ENCODE assay signal across 1 cellular context in genomic region chr20:64057628-64058498, GRCh38.
A peak's percentile ranks its signal among the peaks of the same experiment; 100 is the strongest.
TF ChIP-seq lines count a peak whose summit lies in the region.

No MANE protein-coding gene starts in this region.

TF ChIP-seq in HepG2, 621 proteins besides CTCF, POLR2A, EP300 and RAD21 (continued from another document and continues in another):
- TF ChIP-seq ATF2 (CRISPR knock-in tag; IDR thresholded peaks at IDR 0.05) (peak; percentile 54), RBM22 (optimal IDR thresholded peaks at IDR 0.05; ENCODE audit: low read length) (peak; percentile 12), DZIP1 (CRISPR knock-in tag; IDR thresholded peaks at IDR 0.05) (peak; percentile 73; the same call in 1 of the 2 replicates), ARNTL (CRISPR knock-in tag; IDR thresholded peaks at IDR 0.05) (peak; percentile 59), ZNF337 (CRISPR knock-in tag; IDR thresholded peaks at IDR 0.05; ENCODE audit: borderline replicate concordance, low read depth) (no peak), SRSF9 (IDR thresholded peaks at IDR 0.05; ENCODE audit: borderline replicate concordance, insufficient read depth, low read depth, low read length, poor library complexity, severe bottlenecking) (no peak), SPEN (CRISPR knock-in tag; IDR thresholded peaks at IDR 0.05; ENCODE audit: low read depth) (peak; percentile 79), ZBTB42 (CRISPR knock-in tag; IDR thresholded peaks at IDR 0.05) (0 out of 2 replicates have a peak, but pooled peaks have one; percentile 4), IKZF5 (CRISPR knock-in tag; IDR thresholded peaks at IDR 0.05) (peak; percentile 68; the same call in 1 of the 2 replicates), HDAC2 (CRISPR knock-in tag; IDR thresholded peaks at IDR 0.05) (peak; percentile 43; the same call in 1 of the 2 replicates), POGK (CRISPR knock-in tag; conservative IDR thresholded peaks at IDR 0.05) (0 out of 2 replicates have a peak, but pooled peaks have one; percentile 41), PCBP1 (IDR thresholded peaks at IDR 0.05; ENCODE audit: borderline replicate concordance, low read depth, low read length) (peak; percentile 86; the same call in 1 of the 2 replicates), ZFP91 (CRISPR knock-in tag; IDR thresholded peaks at IDR 0.05; ENCODE audit: borderline replicate concordance) (peak; percentile 80), PPARG (CRISPR knock-in tag; conservative IDR thresholded peaks at IDR 0.05) (0 out of 2 replicates have a peak, but pooled peaks have one; percentile 21), E2F2 (CRISPR knock-in tag; IDR thresholded peaks at IDR 0.05; ENCODE audit: borderline replicate concordance) (0 out of 2 replicates have a peak, but pooled peaks have one; percentile 86), HOMEZ (CRISPR knock-in tag; IDR thresholded peaks at IDR 0.05; ENCODE audit: low read depth) (peak; percentile 46; the same call in 1 of the 2 replicates), TP53 (CRISPR knock-in tag; conservative IDR thresholded peaks at IDR 0.05) (0 out of 2 replicates have a peak, but pooled peaks have one; percentile 57), ZNF343 (CRISPR knock-in tag; IDR thresholded peaks at IDR 0.05) (peak; percentile 89), AHDC1 (CRISPR knock-in tag; IDR thresholded peaks at IDR 0.05; ENCODE audit: borderline replicate concordance) (0 out of 2 replicates have a peak, but pooled peaks have one; percentile 19), CENPX (CRISPR knock-in tag; IDR thresholded peaks at IDR 0.05) (no peak), NR1H2 (CRISPR knock-in tag; IDR thresholded peaks at IDR 0.05; ENCODE audit: borderline replicate concordance, low read depth) (0 out of 2 replicates have a peak, but pooled peaks have one; percentile 24), ZNF788 (CRISPR knock-in tag; IDR thresholded peaks at IDR 0.05; ENCODE audit: borderline replicate concordance) (peak; percentile 69; the same call in 1 of the 2 replicates), ATF7-NPFF (CRISPR knock-in tag; IDR thresholded peaks at IDR 0.05; ENCODE audit: low read depth) (peak; percentile 62; the same call in 1 of the 2 replicates), HNRNPUL1 (IDR thresholded peaks at IDR 0.05; ENCODE audit: low read depth, low read length) (no peak), PITX1 (CRISPR knock-in tag; IDR thresholded peaks at IDR 0.05) (peak; percentile 47; the same call in 1 of the 2 replicates), MXI1 (IDR thresholded peaks at IDR 0.05; ENCODE audit: borderline replicate concordance, low read depth, low read length) (peak; percentile 63; the same call in 2 of the 3 replicates), ZBTB8A (CRISPR knock-in tag; IDR thresholded peaks at IDR 0.05; ENCODE audit: borderline replicate concordance, low read depth) (no peak), ZNF766 (CRISPR knock-in tag; IDR thresholded peaks at IDR 0.05; ENCODE audit: borderline replicate concordance) (peak; percentile 30; the same call in 1 of the 2 replicates), ZEB1 (IDR thresholded peaks at IDR 0.05; ENCODE audit: insufficient replicate concordance, low read depth) (peak; percentile 36), ZNF367 (CRISPR knock-in tag; IDR thresholded peaks at IDR 0.05; ENCODE audit: borderline replicate concordance) (peak; percentile 52; the same call in 1 of the 2 replicates), ZNF138 (CRISPR knock-in tag; IDR thresholded peaks at IDR 0.05; ENCODE audit: low read depth) (no peak), KMT2A (CRISPR knock-in tag; IDR thresholded peaks at IDR 0.05) (no peak), ZNF468 (CRISPR knock-in tag; IDR thresholded peaks at IDR 0.05) (no peak), ZNF574 (CRISPR knock-in tag; IDR thresholded peaks at IDR 0.05) (peak; percentile 80), ZFP37 (CRISPR knock-in tag; IDR thresholded peaks at IDR 0.05; ENCODE audit: borderline replicate concordance) (peak; percentile 66; the same call in 1 of the 2 replicates)
